Comparison of ENCODE assay signal across 10 cellular contexts in the genomic region with DNA sequence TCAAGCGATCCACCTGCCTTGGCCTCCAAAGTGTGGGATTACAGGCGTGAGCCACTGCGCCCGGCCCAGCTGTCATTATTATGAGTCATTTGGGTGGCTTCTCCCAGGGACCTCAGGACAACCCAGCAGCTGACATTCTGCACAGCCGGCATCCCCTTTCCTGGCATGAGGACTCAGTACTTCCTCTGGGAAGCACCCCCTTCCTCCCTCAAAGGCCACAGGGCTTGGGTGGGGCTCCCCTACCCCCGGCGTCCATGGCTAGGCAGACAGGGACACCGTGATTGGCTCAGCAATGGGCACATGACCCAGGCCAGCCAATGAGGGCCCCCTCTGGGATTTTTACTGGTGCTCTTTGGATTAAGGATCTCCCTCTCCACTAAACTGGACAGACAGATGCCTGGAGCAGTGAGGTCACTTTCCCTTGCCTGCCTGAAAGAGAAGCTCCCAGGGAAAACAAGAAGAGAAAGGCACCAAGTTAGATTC. TPM values are rescaled to one million over a fixed set of nuclear protein-coding genes. Genes with fewer than 3 reads are reported as not detected.
DNase-seq lines count a peak whose midpoint lies in the region; ATAC-seq and TF ChIP-seq lines count a peak whose summit lies in the region.
"Had no signal": no experiment of that assay in that cellular context is flagged by ENCODE, and none has a peak within 500 bp of the region (broad histone marks: within the 10 kb centered on the region; RNA-seq: fewer than 3 reads in every experiment).

No MANE protein-coding gene starts in this region.

- ATAC-seq in left lung (peak; percentile 59), aorta (ENCODE audit: low FRiP score) (peak; percentile 63), HG02938 (IDR thresholded peaks at IDR 0.05; ENCODE audit: unreplicated experiment) (no peak), HG02610 (IDR thresholded peaks at IDR 0.05; ENCODE audit: unreplicated experiment) (no peak)

- H3K27me3 ChIP-seq in brain microvascular endothelial cell (replicated peaks) = no peaks in the 10 kb centered on the region
- peaks cover 0 to 3% of the 10 kb centered on the region in 2 donors for H3K27me3 ChIP-seq in left lung
- no peaks in the 10 kb centered on the region for H3K27me3 ChIP-seq in aorta (ENCODE audit: control insufficient read depth in 1 of 2, insufficient read depth in 2 of 2, low read length in 1 of 2)

- DNase-seq in stimulated activated CD4-positive, alpha-beta T cell treated with anti-CD3 and anti-CD28 coated beads, Interleukin-15, amount 100 ng/mL, for 24 hours = peak; percentile 15
- no peak for DNase-seq in stimulated activated CD4-positive, alpha-beta T cell treated with anti-CD3 and anti-CD28 coated beads, Interleukin-4, amount 100 ng/mL, for 24 hours
- DNase-seq in brain microvascular endothelial cell (peak; percentile 77), left lung (peak in 1 of 2 donors; percentile 67), aorta (peak; percentile 87 to 91), NCI-H2029 treated with DMSO at 0.1 percent for 48 hours (lab: John Stamatoyannopoulos, UW) (no peak)
- DNase-seq: CD4-positive, CD25-positive, alpha-beta regulatory T cell had no signal

- H3K36me3 ChIP-seq in brain microvascular endothelial cell (replicated peaks) (peaks cover 43% of the 10 kb centered on the region), left lung (peaks cover 0 to 53% of the 10 kb centered on the region in 2 donors), aorta (ENCODE audit: control insufficient read depth in 1 of 2, insufficient read depth in 2 of 2, low read length in 1 of 2) (peaks cover 0 to 10% of the 10 kb centered on the region in 2 donors)

- H3K9me3 ChIP-seq in left lung (no peaks in the 10 kb centered on the region), aorta (ENCODE audit: control insufficient read depth, low read length) (no peaks in the 10 kb centered on the region)

- in situ Hi-C loops in brain microvascular endothelial cell (cut with HindIII; ENCODE audit: low pct_ligation_motif_present, low sequenced_read_pairs) = no loop called here

- WGBS in aorta, 2 donors = 25 to 30% methylated on average over 8 of the region's 8 CpGs

- H3K4me1 ChIP-seq in left lung (peaks cover 35 to 71% of the 10 kb centered on the region in 2 donors), aorta (ENCODE audit: control insufficient read depth in 1 of 2, insufficient read depth in 2 of 2, low read length in 2 of 2) (peaks cover 0 to 5% of the 10 kb centered on the region in 2 donors)

- TF ChIP-seq CTCF in brain microvascular endothelial cell (IDR thresholded peaks at IDR 0.05; ENCODE audit: low read depth, low read length, missing control alignments) = no peak
- TF ChIP-seq CTCF in left lung (IDR thresholded peaks at IDR 0.05) = no peak

- H3K27ac ChIP-seq in brain microvascular endothelial cell = peak overlapping the region; percentile 5
- H3K27ac ChIP-seq in left lung = peak overlapping the region; percentile 26 to 39
- peak overlapping the region; percentile 33 to 77 for H3K27ac ChIP-seq in aorta (ENCODE audit: low read depth in 1 of 2, low read length in 2 of 2)

- intact Hi-C loops in left lung (cut with DNase I) (loop anchor here in 1 of 2 donors (10.0 kb wide), 1 partner anchor 47 kb away; no protein-coding TSS in a partner anchor), aorta (cut with DNase I) (no loop called here)

- H3K4me3 ChIP-seq in brain microvascular endothelial cell (ENCODE audit: low read depth, low read length) (no peak overlapping the region), left lung (no peak overlapping the region), aorta (ENCODE audit: low read length in 2 of 2) (no peak overlapping the region)

RNA-seq across cellular contexts. Expression of gene KANK2, which starts 6.0 kb away (rescaled TPM):
- total RNA-seq in left lung (100 to 1,000 TPM; 179 to 194 TPM), aorta (100 to 1,000 TPM; 316 to 379 TPM)
- 100 to 1,000 TPM; 269 to 282 TPM for polyA plus RNA-seq in aorta

RNA-seq across cellular contexts. Expression of gene SPC24, which starts 35.7 kb away (rescaled TPM):
- total RNA-seq in left lung (10 to 100 TPM in 1 of 2 donors, 1 to 10 TPM in 1; 5.4 to 12.1 TPM), aorta (1 to 10 TPM; 1.1 to 2.9 TPM)
- 1 to 10 TPM in 1 of 2 donors, under 1 TPM in 1; 0.43 to 1.0 TPM for polyA plus RNA-seq in aorta

RNA-seq across cellular contexts. Expression of gene ANGPTL8, which starts 48.1 kb away (rescaled TPM):
- total RNA-seq in left lung = not detected
- total RNA-seq in aorta = not detected
- 10 to 100 TPM in 1 of 2 donors, not detected in 1; 11.8 TPM for polyA plus RNA-seq in aorta
- total RNA-seq: CD4-positive, CD25-positive, alpha-beta regulatory T cell had no signal
- polyA plus RNA-seq: CD4-positive, CD25-positive, alpha-beta regulatory T cell; neural cell had no signal

Comparison
In these comparisons a context has a peak if more than half of its experiments do, and no peak if none do; other contexts are left out.
1. DNase-seq: peak in stimulated activated CD4-positive, alpha-beta T cell treated with anti-CD3 and anti-CD28 coated beads, Interleukin-15, amount 100 ng/mL, for 24 hours (single experiment), brain microvascular endothelial cell (single experiment) and aorta (2 of 2); none in stimulated activated CD4-positive, alpha-beta T cell treated with anti-CD3 and anti-CD28 coated beads, Interleukin-4, amount 100 ng/mL, for 24 hours (single experiment) and NCI-H2029 treated with DMSO at 0.1 percent for 48 hours (single experiment).
2. H3K27ac ChIP-seq: peak in every context shown above with its lines; median percentile 55 in aorta; 32 in left lung; 5 in brain microvascular endothelial cell.
3. ATAC-seq: peak in left lung (single experiment) and aorta (single experiment); none in HG02938 (single experiment) and HG02610 (single experiment).